1 cellular context compared by ENCODE assay signal in genomic region chr19:7831452-7831851, GRCh38.
TF ChIP-seq lines count a peak whose summit lies in the region.

No MANE protein-coding gene starts in this region.

TF ChIP-seq in GM23338, 12 proteins besides CTCF, POLR2A, EP300 and RAD21 (continued from another document):
- no peak for TF ChIP-seq REST (IDR thresholded peaks at IDR 0.05; ENCODE audit: unreplicated experiment)
- TF ChIP-seq EZH2phosphoT487 (IDR thresholded peaks at IDR 0.05; ENCODE audit: unreplicated experiment): no peak
- TF ChIP-seq JUNB (IDR thresholded peaks at IDR 0.05; ENCODE audit: unreplicated experiment): no peak
- no peak for TF ChIP-seq CREB1 (CRISPR knock-in tag; IDR thresholded peaks at IDR 0.05; ENCODE audit: low read depth)
TF ChIP-seq in GM23338: peak in this region for 0.
